In the genomic region with DNA sequence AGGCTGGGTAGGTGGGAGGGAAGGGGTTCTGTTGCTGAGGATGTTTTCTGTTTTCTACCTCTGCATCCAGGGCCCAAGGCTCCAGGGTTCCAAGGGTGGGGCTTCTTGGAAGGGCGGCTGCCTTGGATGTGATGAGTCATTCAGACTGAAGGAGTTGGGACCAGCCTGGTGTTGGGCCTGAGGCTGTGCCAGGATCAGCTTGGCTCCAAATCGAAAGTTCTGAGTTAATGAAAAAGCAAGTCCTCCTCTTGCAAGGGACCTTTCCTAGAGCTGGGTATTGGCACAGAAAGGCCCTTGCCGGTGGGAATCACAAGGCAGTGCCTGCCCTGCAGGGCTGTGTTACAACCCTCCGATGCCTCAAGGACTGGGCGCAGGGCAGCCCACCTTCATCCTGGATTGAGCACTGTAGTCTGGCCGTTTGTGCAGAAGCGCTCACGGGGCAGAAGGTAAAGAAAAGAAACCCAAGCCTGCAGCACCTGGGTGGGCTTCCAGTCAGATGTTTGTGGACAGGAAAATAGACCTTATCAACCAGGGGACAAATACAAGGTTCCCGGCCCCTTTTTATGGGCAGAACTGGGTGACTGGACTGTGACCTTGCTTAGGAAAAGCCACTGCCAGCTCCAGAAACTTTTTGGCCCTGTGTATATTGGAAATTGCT, we compare ENCODE assay signal across 9 cellular contexts. TPM values are rescaled to one million over a fixed set of nuclear protein-coding genes. Genes with fewer than 3 reads are reported as not detected.
DNase-seq lines count a peak whose midpoint lies in the region; ATAC-seq, FAIRE-seq and TF ChIP-seq lines count a peak whose summit lies in the region.
"Had no signal": no experiment of that assay in that cellular context is flagged by ENCODE, and none has a peak within 500 bp of the region (broad histone marks: within the 10 kb centered on the region; RNA-seq: fewer than 3 reads in every experiment).

No MANE protein-coding gene starts in this region.

- H3K4me1 ChIP-seq in Karpas-422 (ENCODE audit: low read length): peaks cover 36% of the 10 kb centered on the region
- H3K4me1 ChIP-seq in upper lobe of left lung: peaks cover 44 to 56% (median 47%) of the 10 kb centered on the region in 4 donors

- H3K36me3 ChIP-seq in Karpas-422 (ENCODE audit: insufficient read depth, low read length): no peaks in the 10 kb centered on the region
- H3K36me3 ChIP-seq in upper lobe of left lung: no peaks in the 10 kb centered on the region

- no peak overlapping the region for H3K4me2 ChIP-seq in Karpas-422 (ENCODE audit: low read depth, low read length, poor library complexity, severe bottlenecking)

- H3K79me2 ChIP-seq in Karpas-422 (ENCODE audit: low read length): peaks cover 84% of the 10 kb centered on the region

- peak in 1 of 4 donors; percentile 50 for TF ChIP-seq EP300 in upper lobe of left lung (IDR thresholded peaks at IDR 0.05)

- H4K20me1 ChIP-seq in Karpas-422 (ENCODE audit: insufficient read depth, low read depth, low read length): no peaks in the 10 kb centered on the region

- H3K27ac ChIP-seq in Karpas-422 (ENCODE audit: low read length) (peak overlapping the region; percentile 7; the same call in 1 of the 2 replicates), caudate nucleus (ENCODE audit: low read depth, low read length) (peak overlapping the region; percentile 62), upper lobe of left lung (peak overlapping the region; percentile 71 to 84 (median 81))

- no peak for TF ChIP-seq CTCF in lower leg skin (IDR thresholded peaks at IDR 0.05)
- TF ChIP-seq CTCF in upper lobe of left lung (IDR thresholded peaks at IDR 0.05): no peak

- H3K9ac ChIP-seq in Karpas-422 (ENCODE audit: low read length): no peak overlapping the region

- H3K27me3 ChIP-seq in Karpas-422 (ENCODE audit: low read length) (no peaks in the 10 kb centered on the region), upper lobe of left lung (no peaks in the 10 kb centered on the region)

- intact Hi-C loops in lower leg skin (cut with DNase I; ENCODE audit: low total_unique reads): no loop called here

- ATAC-seq in upper lobe of left lung (ENCODE audit: low FRiP score in 2 of 2): peak; percentile 89 to 93
- no peak for ATAC-seq in GM19455 (IDR thresholded peaks at IDR 0.05; ENCODE audit: unreplicated experiment)
- no peak for ATAC-seq in HG03439 (IDR thresholded peaks at IDR 0.05; ENCODE audit: unreplicated experiment)

- H3K4me3 ChIP-seq in Karpas-422 (ENCODE audit: low read length) (no peak overlapping the region), lower leg skin (ENCODE audit: low read depth, poor library complexity, severe bottlenecking) (no peak overlapping the region), upper lobe of left lung (peak overlapping the region in 1 of 4 donors; percentile 4)

- H3K9me3 ChIP-seq in Karpas-422 (ENCODE audit: low read length): no peaks in the 10 kb centered on the region
- H3K9me3 ChIP-seq in upper lobe of left lung: no peaks in the 10 kb centered on the region

- DNase-seq in Karpas-422 (no peak), caudate nucleus (lab: John Stamatoyannopoulos, UW) (peak in 15 of 61 donors; percentile 13 to 70 (median 30)), lower leg skin (ENCODE audit: low spot score in 2 of 2) (peak; percentile 90 to 97), upper lobe of left lung (peak in 1 of 2 donors; percentile 90), GM12892 (ENCODE audit: insufficient read length) (no peak)
- no peak for DNase-seq in activated CD4-positive, alpha-beta T cell treated with anti-CD3 and anti-CD28 coated beads, Interleukin-2, amount 50 U/mL, for 1 hour
- DNase-seq: activated naive CD4-positive, alpha-beta T cell treated with anti-CD3 and anti-CD28 coated beads for 36 hours had no signal

- no peak for TF ChIP-seq POLR2A in lower leg skin (IDR thresholded peaks at IDR 0.05)
- peak in 1 of 4 donors; percentile 18 for TF ChIP-seq POLR2A in upper lobe of left lung (IDR thresholded peaks at IDR 0.05)
- no peak for TF ChIP-seq POLR2A in GM12892 (IDR thresholded peaks at IDR 0.05; ENCODE audit: low read depth, low read length)

- no peaks in the 10 kb centered on the region for H3K9me2 ChIP-seq in Karpas-422 (replicated peaks; ENCODE audit: insufficient read depth, low read length)

- FAIRE-seq in GM12892 (lab: Jason Lieb, UNC): no peak

- 21 to 22% methylated on average over 8 to 9 of the region's 9 CpGs for WGBS in lower leg skin, 2 donors
- 71 to 95% methylated on average over 5 to 9 of the region's 9 CpGs for WGBS in upper lobe of left lung, 2 donors

- no peak overlapping the region for H2AFZ ChIP-seq in Karpas-422 (ENCODE audit: low read length)

RNA-seq across cellular contexts. Expression of a gene that starts 27.1 kb away (rescaled TPM):
- total RNA-seq in Karpas-422 (2014; rRNA removed; shearing (Covaris generic); ENCODE audit: low replicate concordance): 53.7 and 54.6 TPM in 2 replicates
- total RNA-seq in lower leg skin (10 to 100 TPM; 42.3 to 54.9 (median 43.4) TPM), upper lobe of left lung (100 to 1,000 TPM in 2 of 6 donors, 10 to 100 TPM in 4; 64.0 to 119 (median 80.0) TPM)
- polyA plus RNA-seq in GM12892 (2012; ENCODE audit: missing spikeins): 16.0 TPM

RNA-seq across cellular contexts. Expression of a gene that starts 52.5 kb away (rescaled TPM):
- 37.8 and 47.6 TPM in 2 replicates for total RNA-seq in Karpas-422 (2014; rRNA removed; shearing (Covaris generic); ENCODE audit: low replicate concordance)
- 10 to 100 TPM; 32.4 to 43.3 (median 36.1) TPM for total RNA-seq in lower leg skin
- total RNA-seq in upper lobe of left lung: 100 to 1,000 TPM in 1 of 6 donors, 10 to 100 TPM in 5; 16.8 to 102 (median 77.5) TPM
- 20.6 TPM for polyA plus RNA-seq in GM12892 (2012; ENCODE audit: missing spikeins)

Comparison
In these comparisons a context has a peak if more than half of its experiments do, and no peak if none do; other contexts are left out.
1. DNase-seq: peak in lower leg skin (2 of 2); none in Karpas-422 (single experiment), activated CD4-positive, alpha-beta T cell treated with anti-CD3 and anti-CD28 coated beads, Interleukin-2, amount 50 U/mL, for 1 hour (single experiment) and GM12892 (single experiment).
2. H3K27ac ChIP-seq: peak in every context shown above with its lines; median percentile 81 in upper lobe of left lung; 62 in caudate nucleus; 7 in Karpas-422.
3. ATAC-seq: peak in upper lobe of left lung (2 of 2); none in GM19455 (single experiment) and HG03439 (single experiment).